ENCODE assay signal across 8 cellular contexts in the genomic region with DNA sequence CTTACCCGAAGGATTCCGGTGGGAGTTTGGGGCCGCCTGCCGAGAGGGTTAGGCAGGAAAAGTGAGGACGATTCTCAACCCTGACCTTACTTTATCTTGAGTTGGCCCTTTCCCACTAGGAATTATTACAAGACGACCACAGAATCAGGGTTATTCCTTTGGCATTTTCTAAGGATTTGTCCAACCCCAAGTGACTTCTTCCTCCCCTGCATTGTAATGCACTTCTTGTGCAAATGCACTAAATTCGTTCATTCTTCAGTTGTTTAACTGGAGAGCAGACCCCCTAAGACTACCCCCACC. TPM values are rescaled to one million over a fixed set of nuclear protein-coding genes. Genes with fewer than 3 reads are reported as not detected.
DNase-seq lines count a peak whose midpoint lies in the region; TF ChIP-seq lines count a peak whose summit lies in the region.

No MANE protein-coding gene starts in this region.

- H3K36me3 ChIP-seq in ES-I3 (ENCODE audit: insufficient read depth, low read length) (no peaks in the 10 kb centered on the region), esophagus muscularis mucosa (no peaks in the 10 kb centered on the region), parathyroid adenoma (ENCODE audit: control insufficient read depth, insufficient read depth, low read length) (no peaks in the 10 kb centered on the region)

- POLR2A ChIA-PET in RWPE1 (lab: Yijun Ruan, JAX; ENCODE audit: low non-redundant PET), result no interaction called here

- no peak for DNase-seq in RWPE1 (ENCODE audit: low spot score)
- DNase-seq in esophagus muscularis mucosa (ENCODE audit: extremely low spot score), result no peak
- no peak for DNase-seq in NCI-H510A (lab: John Stamatoyannopoulos, UW)
- DNase-seq in D341Med (ENCODE audit: low spot score), result no peak
- no peak for DNase-seq in OCI-M1 (lab: John Stamatoyannopoulos, UW)
- DNase-seq in GOT3 (lab: John Stamatoyannopoulos, UW), result no peak

- no peak for TF ChIP-seq EP300 in esophagus muscularis mucosa (IDR thresholded peaks at IDR 0.05)

- H3K4me3 ChIP-seq in esophagus muscularis mucosa (peak overlapping the region; percentile 87 to 94 (median 91)), parathyroid adenoma (ENCODE audit: low read depth, low read length) (peak overlapping the region; percentile 92)

- peak overlapping the region; percentile 92 for H3K4me2 ChIP-seq in parathyroid adenoma (ENCODE audit: low read length)

- H3K27ac ChIP-seq in RWPE1, result peak overlapping the region; percentile 76
- peak overlapping the region; percentile 82 to 89 (median 84) for H3K27ac ChIP-seq in esophagus muscularis mucosa (replicated peaks in 1 of 4)
- no peak overlapping the region for H3K27ac ChIP-seq in parathyroid adenoma

- CTCF ChIA-PET in RWPE1 (lab: Yijun Ruan, JAX), result interaction anchor here (0.6 to 0.9 kb wide), 3 partner anchors 26 to 497 kb away, joined by 3 read pairs; no protein-coding TSS in a partner anchor

- intact Hi-C loops in esophagus muscularis mucosa (cut with DNase I), result no loop called here

- peak overlapping the region; percentile 99 for H2AFZ ChIP-seq in parathyroid adenoma

- whole genome bisulfite sequencing in esophagus muscularis mucosa, result 4% methylated on average over 7 of the region's 7 CpGs

- peaks cover 35% of the 10 kb centered on the region for H3K79me2 ChIP-seq in parathyroid adenoma

- H3K27me3 ChIP-seq in esophagus muscularis mucosa, result no peaks in the 10 kb centered on the region
- H3K27me3 ChIP-seq in parathyroid adenoma (ENCODE audit: control insufficient read depth, insufficient read depth, low read length), result no peaks in the 10 kb centered on the region

- no peaks in the 10 kb centered on the region for H3K9me3 ChIP-seq in ES-I3 (ENCODE audit: control insufficient read depth, insufficient read depth, low read length)
- H3K9me3 ChIP-seq in esophagus muscularis mucosa, result no peaks in the 10 kb centered on the region
- H3K9me3 ChIP-seq in parathyroid adenoma (ENCODE audit: control insufficient read depth, low read length), result no peaks in the 10 kb centered on the region

- TF ChIP-seq POLR2A in esophagus muscularis mucosa (IDR thresholded peaks at IDR 0.05; ENCODE audit: low read depth), result no peak

- TF ChIP-seq CTCF in RWPE1 (conservative IDR thresholded peaks at IDR 0.05; ENCODE audit: low read depth), result no peak
- TF ChIP-seq CTCF in esophagus muscularis mucosa (IDR thresholded peaks at IDR 0.05), result no peak
- no peak for TF ChIP-seq CTCF in parathyroid adenoma (IDR thresholded peaks at IDR 0.05)

- H3K4me1 ChIP-seq in ES-I3 (ENCODE audit: insufficient read depth, low read length) (peaks cover 3% of the 10 kb centered on the region; the same call in 1 of the 2 replicates), esophagus muscularis mucosa (peaks cover 11 to 26% (median 23%) of the 10 kb centered on the region in 4 donors), parathyroid adenoma (peaks cover 3% of the 10 kb centered on the region)

- H3K9ac ChIP-seq in ES-I3 (ENCODE audit: low read depth, low read length) (peak overlapping the region; percentile 88), parathyroid adenoma (peak overlapping the region; percentile 97)

RNA-seq across cellular contexts. Expression of gene TMEM217, which starts 0.4 kb away (rescaled TPM):
- under 1 TPM in 3 of 4 donors, not detected in 1; 0.26 to 0.99 (median 0.57) TPM for total RNA-seq in esophagus muscularis mucosa

RNA-seq across cellular contexts. Expression of gene TBC1D22B, which starts 0.8 kb away (rescaled TPM):
- total RNA-seq in esophagus muscularis mucosa, result 10 to 100 TPM in 1 of 4 donors, 1 to 10 TPM in 3; 7.3 to 10.2 (median 8.6) TPM
